Comparison of ENCODE assay signal across 13 cellular contexts in genomic region chr10:4024846-4025245, GRCh38.
DNase-seq lines count a peak whose midpoint lies in the region; ATAC-seq and TF ChIP-seq lines count a peak whose summit lies in the region.
"Had no signal": no experiment of that assay in that cellular context is flagged by ENCODE, and none has a peak within 500 bp of the region (broad histone marks: within the 10 kb centered on the region; RNA-seq: fewer than 3 reads in every experiment).

No MANE protein-coding gene starts in this region.

- DNase-seq in ELF-1 (ENCODE audit: low read depth, low spot score), result peak; percentile 70
- DNase-seq in RPMI7951 (ENCODE audit: low read depth), result peak; percentile 84
- DNase-seq in hepatic stellate cell (ENCODE audit: low spot score), result peak; percentile 51
- no peak for DNase-seq in neuronal stem cell (ENCODE audit: low spot score)
- no peak for DNase-seq in WTC11 (ENCODE audit: low spot score)
- DNase-seq in retina, result no peak
- DNase-seq in foreskin melanocyte, result no peak
- DNase-seq: CD4-positive, CD25-positive, alpha-beta regulatory T cell; NCI-H1105 treated with DMSO at 0.1 percent for 48 hours; NCI-H187; RPMI8226; SJCRH30 had no signal

- H3K27ac Mint-ChIP-seq in WTC11, result no peak overlapping the region
- H3K27ac Mint-ChIP-seq: CD4-positive, CD25-positive, alpha-beta regulatory T cell had no signal

- no peak overlapping the region for H3K4me3 Mint-ChIP-seq in WTC11
- H3K4me3 Mint-ChIP-seq: CD4-positive, CD25-positive, alpha-beta regulatory T cell had no signal

- no peak overlapping the region for H3K23ac ChIP-seq in neuronal stem cell (ENCODE audit: low read depth, low read length, poor library complexity)

- peak overlapping the region; percentile 9 for H2AFZ ChIP-seq in neuronal stem cell (ENCODE audit: low read length)

- no peak overlapping the region for H3K4ac ChIP-seq in neuronal stem cell (ENCODE audit: low read length)

- H3K79me1 ChIP-seq in neuronal stem cell (ENCODE audit: low read depth, low read length), result no peaks in the 10 kb centered on the region

- TF ChIP-seq CTCF in WTC11 (IDR thresholded peaks at IDR 0.05), result no peak

- no peaks in the 10 kb centered on the region for H3K36me3 Mint-ChIP-seq in WTC11

- no peak overlapping the region for H4K8ac ChIP-seq in neuronal stem cell (ENCODE audit: low read depth, low read length)

- peaks cover 8% of the 10 kb centered on the region for H3K4me1 Mint-ChIP-seq in WTC11

- H3K36me3 ChIP-seq in neuronal stem cell (replicated peaks in 1 of 2; ENCODE audit: control insufficient read depth in 2 of 2, insufficient read depth in 2 of 2, low read length in 2 of 2), result no peaks in the 10 kb centered on the region
- H3K36me3 ChIP-seq: SJCRH30 had no signal

- H3K27me3 Mint-ChIP-seq in WTC11 (ENCODE audit: low read depth), result no peaks in the 10 kb centered on the region
- H3K27me3 Mint-ChIP-seq: CD4-positive, CD25-positive, alpha-beta regulatory T cell had no signal

- WGBS in neuronal stem cell (ENCODE audit: extremely low coverage in 2 of 2, insufficient read length in 2 of 2, insufficient replicate concordance in 1 of 2), 2 donors, result no CpG with 5 or more reads among the region's 5 CpGs

- no peak overlapping the region for H3K27ac ChIP-seq in neuronal stem cell (replicated peaks; ENCODE audit: low read length)
- H3K27ac ChIP-seq: HL-60, SJCRH30 had no signal

- no peak overlapping the region for H2BK15ac ChIP-seq in neuronal stem cell (ENCODE audit: low read length)

- H3K4me2 ChIP-seq in neuronal stem cell (ENCODE audit: insufficient read depth, low read length, poor library complexity, severe bottlenecking), result no peak overlapping the region

- H3K4me3 ChIP-seq in neuronal stem cell (ENCODE audit: low read length in 2 of 2), result no peak overlapping the region
- H3K4me3 ChIP-seq: SJCRH30 had no signal

- H3K14ac ChIP-seq in neuronal stem cell (ENCODE audit: low read length), result no peak overlapping the region

- H3K9me3 ChIP-seq in neuronal stem cell (replicated peaks in 1 of 2; ENCODE audit: control insufficient read depth in 2 of 2, insufficient read depth in 1 of 2, low read depth in 1 of 2, low read length in 2 of 2), result no peaks in the 10 kb centered on the region
- H3K9me3 ChIP-seq: SJCRH30 had no signal

- CTCF ChIA-PET in WTC11 (lab: Charles Lee), result no interaction called here

- H3K9ac ChIP-seq in neuronal stem cell (ENCODE audit: low read depth, low read length, poor library complexity), result no peak overlapping the region

- H4K91ac ChIP-seq in neuronal stem cell (ENCODE audit: low read depth, low read length, poor library complexity), result no peak overlapping the region

- no peak overlapping the region for H3K18ac ChIP-seq in neuronal stem cell (ENCODE audit: low read length)

- no peak overlapping the region for H2AK5ac ChIP-seq in neuronal stem cell (ENCODE audit: low read depth, low read length)

- H2BK5ac ChIP-seq in neuronal stem cell (ENCODE audit: low read length), result no peak overlapping the region

- no peaks in the 10 kb centered on the region for H3K9me3 Mint-ChIP-seq in WTC11
- H3K9me3 Mint-ChIP-seq: CD4-positive, CD25-positive, alpha-beta regulatory T cell had no signal

- peaks cover 2 to 3% of the 10 kb centered on the region in 2 donors for H3K4me1 ChIP-seq in neuronal stem cell (ENCODE audit: control insufficient read depth in 2 of 2, insufficient read depth in 1 of 2, low read depth in 1 of 2, low read length in 2 of 2)
- H3K4me1 ChIP-seq: SJCRH30 had no signal

- no peak overlapping the region for H2BK120ac ChIP-seq in neuronal stem cell (ENCODE audit: low read depth, low read length)

- ATAC-seq in WTC11, result no peak

- H2BK12ac ChIP-seq in neuronal stem cell (ENCODE audit: low read length), result no peak overlapping the region

- no peaks in the 10 kb centered on the region for H3K27me3 ChIP-seq in neuronal stem cell (ENCODE audit: control insufficient read depth in 3 of 3, insufficient read depth in 3 of 3, low read depth in 1 of 3, low read length in 3 of 3)
- H3K27me3 ChIP-seq: SJCRH30 had no signal

- POLR2A ChIA-PET in WTC11 (lab: Charles Lee), result no interaction called here

TF ChIP-seq in WTC11, 78 proteins besides CTCF, POLR2A, EP300 and RAD21:
- TF ChIP-seq FOXP1 (CRISPR knock-in tag; IDR thresholded peaks at IDR 0.05; ENCODE audit: borderline replicate concordance) (no peak), ESRRA (CRISPR knock-in tag; IDR thresholded peaks at IDR 0.05; ENCODE audit: borderline replicate concordance) (no peak), ATF3 (CRISPR knock-in tag; conservative IDR thresholded peaks at IDR 0.05) (no peak), ZNF281 (CRISPR knock-in tag; IDR thresholded peaks at IDR 0.05) (no peak), CREB1 (CRISPR knock-in tag; IDR thresholded peaks at IDR 0.05) (no peak), EMX1 (CRISPR knock-in tag; IDR thresholded peaks at IDR 0.05) (no peak), RELA (CRISPR knock-in tag; IDR thresholded peaks at IDR 0.05; ENCODE audit: borderline replicate concordance) (no peak), ETV6 (CRISPR knock-in tag; IDR thresholded peaks at IDR 0.05) (no peak), SP1 (CRISPR knock-in tag; conservative IDR thresholded peaks at IDR 0.05) (no peak), SMAD4 (CRISPR knock-in tag; IDR thresholded peaks at IDR 0.05) (no peak), HMGA2 (CRISPR knock-in tag; IDR thresholded peaks at IDR 0.05) (no peak), NR2C2 (CRISPR knock-in tag; IDR thresholded peaks at IDR 0.05) (no peak), NFYB (CRISPR knock-in tag; conservative IDR thresholded peaks at IDR 0.05; ENCODE audit: low read depth) (no peak), NR1H2 (CRISPR knock-in tag; IDR thresholded peaks at IDR 0.05) (no peak)

Comparison
In these comparisons a context has a peak if more than half of its experiments do, and no peak if none do; other contexts are left out.
1. DNase-seq: peak in ELF-1 (single experiment), RPMI7951 (single experiment) and hepatic stellate cell (single experiment); none in neuronal stem cell (single experiment), WTC11 (single experiment), retina (single experiment) and foreskin melanocyte (single experiment).